ENCODE assay signal across 1 cellular context in genomic region chr19:45078390-45079062, GRCh38.
TF ChIP-seq lines count a peak whose summit lies in the region.

No MANE protein-coding gene starts in this region.

TF ChIP-seq in IMR-90, 13 proteins besides CTCF, POLR2A, EP300 and RAD21 (continued from another document):
- TF ChIP-seq USF2 (IDR thresholded peaks at IDR 0.05; ENCODE audit: low read depth, low read length), result no peak
- TF ChIP-seq FOS (IDR thresholded peaks at IDR 0.05; ENCODE audit: low read depth, low read length), result no peak
- TF ChIP-seq MAFK (IDR thresholded peaks at IDR 0.05; ENCODE audit: low read depth, low read length), result no peak
- no peak for TF ChIP-seq RCOR1 (IDR thresholded peaks at IDR 0.05; ENCODE audit: insufficient replicate concordance, low read length)
